ENCODE assay signal across 25 cellular contexts in genomic region chr4:120431180-120431579, GRCh38.
DNase-seq lines count a peak whose midpoint lies in the region; ATAC-seq, FAIRE-seq and TF ChIP-seq lines count a peak whose summit lies in the region.
"Had no signal": no experiment of that assay in that cellular context is flagged by ENCODE, and none has a peak within 500 bp of the region (broad histone marks: within the 10 kb centered on the region; RNA-seq: fewer than 3 reads in every experiment).

No MANE protein-coding gene starts in this region.

- RAD21 ChIA-PET in GM12878 (lab: Charles Lee; ENCODE audit: unreplicated experiment): no interaction called here

- in situ Hi-C loops in GM12878 (cut with MboI): no loop called here

- ATAC-seq in HG03565 (IDR thresholded peaks at IDR 0.05; ENCODE audit: unreplicated experiment) (peak; percentile 39), GM12878 (peak; percentile 55), GM18858 (IDR thresholded peaks at IDR 0.05; ENCODE audit: unreplicated experiment) (no peak)
- ATAC-seq: PC-3, T-helper 17 cell had no signal

- TF ChIP-seq RAD21 in GM12878 (IDR thresholded peaks at IDR 0.05; ENCODE audit: insufficient read depth, low read depth, low read length): no peak

- no peak for TF ChIP-seq EP300 in GM12878 (IDR thresholded peaks at IDR 0.05; ENCODE audit: borderline replicate concordance in 1 of 2, control insufficient read depth in 1 of 2, low read depth in 2 of 2, low read length in 2 of 2)

- TF ChIP-seq POLR2A in GM12878 (IDR thresholded peaks at IDR 0.05; ENCODE audit: low read depth, low read length) (no peak), thyroid gland (IDR thresholded peaks at IDR 0.05) (no peak)

- intact Hi-C loops in GM12878 (cut with micrococcal nuclease; ENCODE audit: unreplicated experiment): no loop called here
- intact Hi-C loops in thyroid gland (cut with DNase I): no loop called here

- H3K79me2 ChIP-seq in GM12878 (ENCODE audit: control insufficient read depth, insufficient read depth, low read length): no peaks in the 10 kb centered on the region

- no peak overlapping the region for H2AFZ ChIP-seq in GM12878 (ENCODE audit: control insufficient read depth, low read depth, low read length)

- H3K4me2 ChIP-seq in GM12878 (ENCODE audit: control insufficient read depth, insufficient read depth): no peak overlapping the region

- CTCF ChIA-PET in GM12878 (lab: Yijun Ruan, JAX): no interaction called here

- no peak for FAIRE-seq in GM12878 (lab: Jason Lieb, UNC)
- FAIRE-seq: H54 had no signal

- POLR2A ChIA-PET in GM12878 (lab: Charles Lee): no interaction called here

- TF ChIP-seq CTCF in GM12878 (IDR thresholded peaks at IDR 0.05 in 2 of 3, conservative IDR thresholded peaks at IDR 0.05 in 1 of 3; ENCODE audit: control insufficient read depth in 2 of 3, extremely low read depth in 1 of 3, insufficient read depth in 1 of 3, low read depth in 3 of 3, low read length in 3 of 3): no peak
- no peak for TF ChIP-seq CTCF in thyroid gland (IDR thresholded peaks at IDR 0.05)

- no peak overlapping the region for H3K27ac ChIP-seq in GM12878 (ENCODE audit: control insufficient read depth, insufficient read depth)
- no peak overlapping the region for H3K27ac ChIP-seq in thyroid gland
- H3K27ac ChIP-seq: SK-N-MC had no signal

- peak; percentile 39 for DNase-seq in SIG-M5 treated with dmso at 0.1 percent for 504 hours (lab: John Stamatoyannopoulos, UW; ENCODE audit: unreplicated experiment)
- no peak for DNase-seq in SIG-M5 (lab: John Stamatoyannopoulos, UW)
- DNase-seq in NOMO-1 (lab: John Stamatoyannopoulos, UW; ENCODE audit: unreplicated experiment in 2 of 2): peak; percentile 56 to 66
- DNase-seq in GM12878 (ENCODE audit: low read depth, low spot score): no peak
- DNase-seq in thyroid gland: no peak
- no peak for DNase-seq in stimulated activated CD4-positive, alpha-beta T cell treated with anti-CD3 and anti-CD28 coated beads, Interleukin-12 subunit alpha, Interleukin-12 subunit beta, amount 100 ng/mL, for 4 hours
- DNase-seq: 8988T; C1 segment of cervical spinal cord; Calu3; CD8-positive, alpha-beta memory T cell; DMS153; KBM-7; NCI-H1092; NCI-H1436 treated with DMSO at 0.1 percent for 48 hours; NCI-H2029; NCI-H2227 treated with DMSO at 0.1 percent for 48 hours; NCI-H510A; PC-3; Right ventricle myocardium superior; SW 1271; T-helper 17 cell had no signal

- no peaks in the 10 kb centered on the region for H4K20me1 ChIP-seq in GM12878 (ENCODE audit: control insufficient read depth, insufficient read depth)

- H3K9me3 ChIP-seq in GM12878 (replicated peaks; ENCODE audit: control insufficient read depth, insufficient read depth, low read length) (no peaks in the 10 kb centered on the region), thyroid gland (no peaks in the 10 kb centered on the region)

- H3K36me3 ChIP-seq in GM12878 (ENCODE audit: control insufficient read depth in 2 of 2, insufficient read depth in 2 of 2, low read length in 1 of 2) (no peaks in the 10 kb centered on the region), thyroid gland (no peaks in the 10 kb centered on the region)

- no peak overlapping the region for H3K9ac ChIP-seq in GM12878 (ENCODE audit: control insufficient read depth, insufficient read depth, low read length)

- no peaks in the 10 kb centered on the region for H3K4me1 ChIP-seq in GM12878 (ENCODE audit: control insufficient read depth, insufficient read depth, low read length)
- H3K4me1 ChIP-seq in thyroid gland: no peaks in the 10 kb centered on the region

- BruUV-seq in GM12878 (replicated peaks; lab: Mats Ljungman, UMichigan): no TSS peak

- SMC1A ChIA-PET in GM12878 (lab: Charles Lee; ENCODE audit: uncharacterized antibody, unreplicated experiment): no interaction called here

- H3K4me3 ChIP-seq in GM12878 (no peak overlapping the region), thyroid gland (replicated peaks in 1 of 3) (no peak overlapping the region)
- H3K4me3 ChIP-seq: SK-N-MC had no signal

- H3K27me3 ChIP-seq in GM12878 (replicated peaks in 1 of 2; ENCODE audit: control insufficient read depth in 2 of 2, insufficient read depth in 2 of 2, low read length in 1 of 2) (no peaks in the 10 kb centered on the region), thyroid gland (no peaks in the 10 kb centered on the region)

TF ChIP-seq in GM12878, 131 proteins besides CTCF, POLR2A, EP300 and RAD21 (continues in another document):
- no peak for TF ChIP-seq SREBF1 (IDR thresholded peaks at IDR 0.05; ENCODE audit: low read length)
- TF ChIP-seq RCOR1 (conservative IDR thresholded peaks at IDR 0.05; ENCODE audit: low read depth, low read length): no peak
- no peak for TF ChIP-seq STAT1 (conservative IDR thresholded peaks at IDR 0.05)
- TF ChIP-seq BHLHE40 (IDR thresholded peaks at IDR 0.05; ENCODE audit: borderline replicate concordance in 1 of 2, low read depth in 2 of 2, low read length in 1 of 2): no peak
- TF ChIP-seq TCF12 (IDR thresholded peaks at IDR 0.05; ENCODE audit: low read depth, low read length): no peak
- no peak for TF ChIP-seq LARP7 (IDR thresholded peaks at IDR 0.05)
- no peak for TF ChIP-seq IRF4 (IDR thresholded peaks at IDR 0.05; ENCODE audit: low read depth, low read length)
- no peak for TF ChIP-seq MTA3 (IDR thresholded peaks at IDR 0.05; ENCODE audit: borderline replicate concordance, low read length)
- TF ChIP-seq, protein P1, sequence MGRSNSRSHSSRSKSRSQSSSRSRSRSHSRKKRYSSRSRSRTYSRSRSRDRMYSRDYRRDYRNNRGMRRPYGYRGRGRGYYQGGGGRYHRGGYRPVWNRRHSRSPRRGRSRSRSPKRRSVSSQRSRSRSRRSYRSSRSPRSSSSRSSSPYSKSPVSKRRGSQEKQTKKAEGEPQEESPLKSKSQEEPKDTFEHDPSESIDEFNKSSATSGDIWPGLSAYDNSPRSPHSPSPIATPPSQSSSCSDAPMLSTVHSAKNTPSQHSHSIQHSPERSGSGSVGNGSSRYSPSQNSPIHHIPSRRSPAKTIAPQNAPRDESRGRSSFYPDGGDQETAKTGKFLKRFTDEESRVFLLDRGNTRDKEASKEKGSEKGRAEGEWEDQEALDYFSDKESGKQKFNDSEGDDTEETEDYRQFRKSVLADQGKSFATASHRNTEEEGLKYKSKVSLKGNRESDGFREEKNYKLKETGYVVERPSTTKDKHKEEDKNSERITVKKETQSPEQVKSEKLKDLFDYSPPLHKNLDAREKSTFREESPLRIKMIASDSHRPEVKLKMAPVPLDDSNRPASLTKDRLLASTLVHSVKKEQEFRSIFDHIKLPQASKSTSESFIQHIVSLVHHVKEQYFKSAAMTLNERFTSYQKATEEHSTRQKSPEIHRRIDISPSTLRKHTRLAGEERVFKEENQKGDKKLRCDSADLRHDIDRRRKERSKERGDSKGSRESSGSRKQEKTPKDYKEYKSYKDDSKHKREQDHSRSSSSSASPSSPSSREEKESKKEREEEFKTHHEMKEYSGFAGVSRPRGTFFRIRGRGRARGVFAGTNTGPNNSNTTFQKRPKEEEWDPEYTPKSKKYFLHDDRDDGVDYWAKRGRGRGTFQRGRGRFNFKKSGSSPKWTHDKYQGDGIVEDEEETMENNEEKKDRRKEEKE (IDR thresholded peaks at IDR 0.05): no peak
- TF ChIP-seq POLR2AphosphoS2 (IDR thresholded peaks at IDR 0.05; ENCODE audit: low read depth, low read length): no peak
- no peak for TF ChIP-seq REST (IDR thresholded peaks at IDR 0.05; ENCODE audit: low read depth, low read length)
- TF ChIP-seq RELA (IDR thresholded peaks at IDR 0.05; ENCODE audit: borderline replicate concordance, partially characterized antibody): no peak

Comparison
In these comparisons a context has a peak if more than half of its experiments do, and no peak if none do; other contexts are left out.
1. DNase-seq: peak in SIG-M5 treated with dmso at 0.1 percent for 504 hours (single experiment) and NOMO-1 (2 of 2); none in SIG-M5 (single experiment), GM12878 (single experiment), thyroid gland (0 of 2) and stimulated activated CD4-positive, alpha-beta T cell treated with anti-CD3 and anti-CD28 coated beads, Interleukin-12 subunit alpha, Interleukin-12 subunit beta, amount 100 ng/mL, for 4 hours (single experiment).